10 cellular contexts compared by ENCODE assay signal in genomic region chr2:199738723-199739412, GRCh38.
DNase-seq lines count a peak whose midpoint lies in the region; ATAC-seq and TF ChIP-seq lines count a peak whose summit lies in the region.
"Had no signal": no experiment of that assay in that cellular context is flagged by ENCODE, and none has a peak within 500 bp of the region (broad histone marks: within the 10 kb centered on the region; RNA-seq: fewer than 3 reads in every experiment).

No MANE protein-coding gene starts in this region.

- no peaks in the 10 kb centered on the region for H3K9me3 ChIP-seq in osteoblast (ENCODE audit: low read depth, low read length)

- H3K4me2 ChIP-seq in osteoblast (ENCODE audit: insufficient read depth, low read length): peak overlapping the region; percentile 90

- H3K4me3 ChIP-seq in osteoblast (ENCODE audit: insufficient read depth, low read length) (peak overlapping the region; percentile 57), H7 (ENCODE audit: insufficient read depth, low read depth, low read length) (no peak overlapping the region)

- TF ChIP-seq CTCF in osteoblast (IDR thresholded peaks at IDR 0.05; ENCODE audit: extremely low read depth, low read depth, low read length): no peak

- H3K36me3 ChIP-seq in osteoblast (ENCODE audit: insufficient read depth, low read length) (no peaks in the 10 kb centered on the region), H7 (replicated peaks; ENCODE audit: control insufficient read depth, insufficient read depth, low read length) (no peaks in the 10 kb centered on the region)

- H3K4me1 ChIP-seq in osteoblast (ENCODE audit: insufficient read depth, low read length): peaks cover 21% of the 10 kb centered on the region

- H2AFZ ChIP-seq in osteoblast (ENCODE audit: low read length): peak overlapping the region; percentile 93

- H3K27ac ChIP-seq in osteoblast (ENCODE audit: low read depth, low read length): peak overlapping the region; percentile 74

- no peak for ATAC-seq in GM21528 (IDR thresholded peaks at IDR 0.05; ENCODE audit: low FRiP score, unreplicated experiment)
- ATAC-seq: activated T-helper 17 cell treated with anti-CD3 and anti-CD28 coated beads, Interleukin-2, amount 50 U/mL, for 72 hours had no signal

- H4K20me1 ChIP-seq in osteoblast (ENCODE audit: insufficient read depth, low read length): no peaks in the 10 kb centered on the region

- no peaks in the 10 kb centered on the region for H3K27me3 ChIP-seq in osteoblast (ENCODE audit: insufficient read depth, low read length)
- H3K27me3 ChIP-seq in H7 (ENCODE audit: control insufficient read depth, insufficient read depth, low read length): no peaks in the 10 kb centered on the region

- H3K79me2 ChIP-seq in osteoblast (ENCODE audit: insufficient read depth, low read length): no peaks in the 10 kb centered on the region

- DNase-seq in EL: peak; percentile 63
- peak; percentile 42 for DNase-seq in M059J (ENCODE audit: low read depth)
- DNase-seq in dedifferentiated amniotic fluid mesenchymal stem cell (ENCODE audit: extremely low spot score): peak; percentile 44
- no peak for DNase-seq in osteoblast (ENCODE audit: insufficient read length, low spot score, missing footprints)
- DNase-seq in C1 segment of cervical spinal cord (lab: John Stamatoyannopoulos, UW): no peak
- DNase-seq in H7: no peak
- DNase-seq in COR-L47 (lab: John Stamatoyannopoulos, UW): no peak
- DNase-seq: NCI-H187 treated with DMSO at 0.1 percent for 48 hours had no signal

Comparison
In these comparisons a context has a peak if more than half of its experiments do, and no peak if none do; other contexts are left out.
1. DNase-seq: peak in EL (single experiment), M059J (single experiment) and dedifferentiated amniotic fluid mesenchymal stem cell (single experiment); none in osteoblast (single experiment), C1 segment of cervical spinal cord (0 of 14), H7 (single experiment) and COR-L47 (single experiment).